ENCODE assay signal across 26 cellular contexts in the genomic region with DNA sequence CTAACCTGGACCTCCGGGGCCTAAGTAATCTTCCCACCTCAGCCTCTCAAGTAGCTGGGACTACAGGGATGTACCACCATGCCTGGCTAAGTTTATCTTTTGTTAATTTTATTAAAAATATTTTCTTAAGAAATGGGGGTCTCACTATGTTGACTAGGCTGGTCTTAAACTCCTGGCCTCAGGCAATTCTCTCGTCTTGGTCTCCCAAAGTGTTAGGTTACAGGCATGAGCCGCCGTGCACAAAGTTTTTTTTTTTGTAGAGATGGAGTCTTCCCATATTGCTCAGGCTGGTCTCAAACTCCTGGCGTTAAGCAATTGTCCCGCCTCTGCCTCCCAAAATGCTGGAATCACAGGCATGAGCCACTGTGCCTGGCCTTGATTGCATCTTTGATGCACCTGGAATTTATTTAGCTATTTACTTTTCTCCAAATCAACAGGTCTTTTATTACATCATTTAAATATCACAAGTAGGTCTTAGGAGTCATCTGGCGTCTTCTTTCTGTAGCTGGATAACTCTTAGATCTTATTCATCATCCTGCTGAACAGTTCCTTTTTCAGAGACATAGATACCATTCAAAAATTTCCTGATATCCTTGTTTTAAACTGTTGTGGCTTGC.
"Had no signal": no experiment of that assay in that cellular context is flagged by ENCODE, and none has a peak within 500 bp of the region (broad histone marks: within the 10 kb centered on the region; RNA-seq: fewer than 3 reads in every experiment).

No MANE protein-coding gene starts in this region.

- H3K27me3 Mint-ChIP-seq: naive thymus-derived CD4-positive, alpha-beta T cell; stimulated activated memory B cell treated with anti-CD40 and anti-IgM and Interleukin-4, amounts not matched to agents 10 μg/mL and 1 μg/mL and 100 μg/mL, for 72 hours; stimulated activated naive CD8-positive, alpha-beta T cell treated with anti-CD3 and anti-CD28 coated beads, Interleukin-15, amount 100 ng/mL, for 72 hours had no signal

- H3K4me3 Mint-ChIP-seq: naive thymus-derived CD4-positive, alpha-beta T cell; natural killer cell; nephron; stimulated activated memory B cell treated with anti-CD40 and anti-IgM and Interleukin-4, amounts not matched to agents 10 μg/mL and 1 μg/mL and 100 μg/mL, for 72 hours; stimulated activated naive CD8-positive, alpha-beta T cell treated with anti-CD3 and anti-CD28 coated beads, Interleukin-15, amount 100 ng/mL, for 72 hours had no signal

- H3K4me3 ChIP-seq: pancreas, psoas muscle, right lobe of liver, sigmoid colon, thoracic aorta, thyroid gland, tibial nerve, upper lobe of left lung, vagina had no signal

- H3K9me3 Mint-ChIP-seq: natural killer cell; stimulated activated naive CD8-positive, alpha-beta T cell treated with anti-CD3 and anti-CD28 coated beads, Interleukin-15, amount 100 ng/mL, for 72 hours had no signal

- H3K36me3 Mint-ChIP-seq: natural killer cell had no signal

- H3K36me3 ChIP-seq: neutrophil, pancreas, right lobe of liver, sigmoid colon, thoracic aorta, thyroid gland, tibial nerve, upper lobe of left lung, vagina had no signal

- ATAC-seq: naive thymus-derived CD4-positive, alpha-beta T cell; natural killer cell; pancreas; psoas muscle; right cardiac atrium; right lobe of liver; stimulated activated memory B cell treated with anti-CD40 and anti-IgM and Interleukin-4, amounts not matched to agents 10 μg/mL and 1 μg/mL and 100 μg/mL, for 72 hours; stimulated activated naive CD8-positive, alpha-beta T cell treated with anti-CD3 and anti-CD28 coated beads, Interleukin-15, amount 100 ng/mL, for 72 hours; stimulated activated naive CD8-positive, alpha-beta T cell treated with anti-CD3 and anti-CD28 coated beads, Interleukin-15, Interleukin-2, amounts not matched to agents 100 U/mL and 50 U/mL, for 24 hours had no signal

- H3K4me1 Mint-ChIP-seq: natural killer cell; nephron; stimulated activated memory B cell treated with anti-CD40 and anti-IgM and Interleukin-4, amounts not matched to agents 10 μg/mL and 1 μg/mL and 100 μg/mL, for 72 hours; stimulated activated naive CD8-positive, alpha-beta T cell treated with anti-CD3 and anti-CD28 coated beads, Interleukin-15, amount 100 ng/mL, for 72 hours had no signal

- H3K27ac Mint-ChIP-seq: naive thymus-derived CD4-positive, alpha-beta T cell; natural killer cell; nephron; stimulated activated memory B cell treated with anti-CD40 and anti-IgM and Interleukin-4, amounts not matched to agents 10 μg/mL and 1 μg/mL and 100 μg/mL, for 72 hours had no signal

- FAIRE-seq: pancreas, small intestine, urothelium cell line had no signal

- H3K27me3 ChIP-seq: neutrophil, pancreas, right lobe of liver, sigmoid colon, thyroid gland, tibial nerve, upper lobe of left lung, vagina had no signal

- H3K9me3 ChIP-seq: neutrophil, pancreas, right lobe of liver, thyroid gland had no signal

- H3K4me1 ChIP-seq: pancreas, psoas muscle, sigmoid colon, thyroid gland, tibial nerve, upper lobe of left lung, vagina had no signal

- H3K27ac ChIP-seq: neutrophil, pancreas, psoas muscle, right lobe of liver, sigmoid colon, thoracic aorta, thyroid gland, tibial nerve, upper lobe of left lung, vagina had no signal

- DNase-seq: naive thymus-derived CD4-positive, alpha-beta T cell; natural killer cell; nucleus accumbens; pancreas; psoas muscle; right cardiac atrium; right lobe of liver; sigmoid colon; small intestine; stimulated activated CD4-positive, alpha-beta T cell treated with anti-CD3 and anti-CD28 coated beads, Interleukin-1b, Interleukin-23, amount 100 ng/mL, for 48 hours; stimulated activated CD4-positive, alpha-beta T cell treated with anti-CD3 and anti-CD28 coated beads, Interleukin-4, amount 100 ng/mL, for 1 hour; stimulated activated CD4-positive, alpha-beta T cell treated with anti-CD3 and anti-CD28 coated beads, Interleukin-4, amount 100 ng/mL, for 4 hours; stimulated activated CD8-positive, alpha-beta memory T cell treated with anti-CD3 and anti-CD28 coated beads, Interleukin-4, amount 100 ng/mL, for 48 hours; stimulated activated naive CD4-positive, alpha-beta T cell; stimulated activated naive CD8-positive, alpha-beta T cell treated with anti-CD3 and anti-CD28 coated beads, Interleukin-15, amount 100 ng/mL, for 72 hours; stimulated activated naive CD8-positive, alpha-beta T cell treated with anti-CD3 and anti-CD28 coated beads, Interleukin-15, Interleukin-2, amounts not matched to agents 100 U/mL and 50 U/mL, for 24 hours; thyroid gland; trophoblast cell; upper lobe of left lung had no signal
